In the genomic region with DNA sequence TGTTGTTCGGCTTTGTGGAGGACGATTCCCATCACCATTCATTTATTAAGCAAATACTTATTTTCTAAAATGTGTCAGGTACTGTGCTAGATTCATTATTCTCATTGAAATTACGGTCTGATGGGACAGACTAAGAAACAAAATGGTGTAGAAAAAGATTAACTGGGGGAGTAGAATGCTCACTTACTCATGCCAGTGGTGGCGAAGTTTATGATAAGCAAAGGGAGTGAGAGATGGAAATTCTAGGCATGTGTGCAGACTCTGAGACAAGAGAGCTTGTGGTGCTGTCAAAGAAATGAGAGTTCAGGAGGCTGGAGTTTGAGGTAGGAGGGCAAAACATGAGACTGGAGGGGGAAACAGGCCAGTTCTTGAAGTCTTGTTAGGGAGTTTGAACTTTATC, we compare ENCODE assay signal across 8 cellular contexts. TPM values are rescaled to one million over a fixed set of nuclear protein-coding genes. Genes with fewer than 3 reads are reported as not detected.
DNase-seq lines count a peak whose midpoint lies in the region; ATAC-seq, FAIRE-seq and TF ChIP-seq lines count a peak whose summit lies in the region.

No MANE protein-coding gene starts in this region.

- no peak for FAIRE-seq in A549 (lab: Jason Lieb, UNC)

- H3K27me3 ChIP-seq in HUES6 (ENCODE audit: control insufficient read depth, insufficient read depth, low read length) (no peaks in the 10 kb centered on the region), breast epithelium (no peaks in the 10 kb centered on the region)

- no peaks in the 10 kb centered on the region for H3K27me3 Mint-ChIP-seq in naive B cell

- H3K36me3 ChIP-seq in HUES6 (ENCODE audit: control insufficient read depth, insufficient read depth, low read length): peaks cover 27% of the 10 kb centered on the region
- H3K36me3 ChIP-seq in breast epithelium: no peaks in the 10 kb centered on the region

- H3K27ac Mint-ChIP-seq in naive B cell: peak overlapping the region; percentile 67 to 98 (median 72)

- H3K4me3 ChIP-seq in A549 (peak overlapping the region; percentile 93), HUES6 (ENCODE audit: low read depth, low read length) (peak overlapping the region; percentile 93), breast epithelium (peak overlapping the region; percentile 68 to 84 (median 74))

- peak overlapping the region; percentile 81 to 97 (median 92) for H3K4me3 Mint-ChIP-seq in naive B cell

- in situ Hi-C loops in ACHN (cut with HindIII; ENCODE audit: low pct_ligation_motif_present, low pct_unique_long_range_greater_than_20kb, low sequenced_read_pairs): no loop called here

- no peak for TF ChIP-seq RAD21 in A549 (conservative IDR thresholded peaks at IDR 0.05 in 1 of 2, IDR thresholded peaks at IDR 0.05 in 1 of 2)

- intact Hi-C loops in breast epithelium (cut with DNase I; ENCODE audit: low total_unique reads): no loop called here

- no peaks in the 10 kb centered on the region for H3K9me3 ChIP-seq in A549
- no peaks in the 10 kb centered on the region for H3K9me3 ChIP-seq in HUES6 (ENCODE audit: control insufficient read depth, insufficient read depth, low read depth, low read length)
- no peaks in the 10 kb centered on the region for H3K9me3 ChIP-seq in breast epithelium

- peaks cover 35 to 49% (median 48%) of the 10 kb centered on the region in 3 donors for H3K4me1 Mint-ChIP-seq in naive B cell

- H3K9ac ChIP-seq in HUES6 (ENCODE audit: low read length): no peak overlapping the region

- peaks cover 9% of the 10 kb centered on the region; the same call in 1 of the 3 replicates for H3K4me1 ChIP-seq in A549
- H3K4me1 ChIP-seq in HUES6 (ENCODE audit: control insufficient read depth, insufficient read depth, low read length): peaks cover 5% of the 10 kb centered on the region; the same call in 1 of the 2 replicates
- H3K4me1 ChIP-seq in breast epithelium: no peaks in the 10 kb centered on the region

- H3K4me2 ChIP-seq in A549: peak overlapping the region; percentile 85

- ATAC-seq in A549 (no peak), naive B cell (ENCODE audit: low read depth in 2 of 2) (no peak), esophagus mucosa (no peak)

- DNase-seq in A549 (ENCODE audit: low read depth in 1 of 2, low spot score in 1 of 2) (no peak), breast epithelium (ENCODE audit: low spot score in 2 of 2) (no peak), naive B cell (no peak), islet precursor cell (no peak), ureter (ENCODE audit: low spot score) (no peak), ACHN (no peak)

- WGBS in A549 (ENCODE audit: missing lambda C conversion rate): 45% methylated on average over 4 of the region's 4 CpGs

- no peaks in the 10 kb centered on the region for H3K9me3 Mint-ChIP-seq in naive B cell

- H3K36me3 Mint-ChIP-seq in naive B cell: peaks cover 6 to 10% of the 10 kb centered on the region in 2 donors

- CTCF ChIA-PET in A549 (lab: Yijun Ruan, JAX): interaction anchor here (2.4 kb wide), 1 partner anchor 12 kb away, joined by 6 read pairs; no protein-coding TSS in a partner anchor

- TF ChIP-seq EP300 in A549 (IDR thresholded peaks at IDR 0.05): no peak

- POLR2A ChIA-PET in A549 (lab: Yijun Ruan, JAX): no interaction called here

- TF ChIP-seq POLR2A in A549 (IDR thresholded peaks at IDR 0.05; ENCODE audit: low read length) (no peak), breast epithelium (IDR thresholded peaks at IDR 0.05) (no peak)

- H3K27ac ChIP-seq in A549 (peak overlapping the region; percentile 98), HUES6 (ENCODE audit: low read depth, low read length) (no peak overlapping the region), breast epithelium (no peak overlapping the region)

- TF ChIP-seq CTCF in A549 (IDR thresholded peaks at IDR 0.05): no peak
- no peak for TF ChIP-seq CTCF in breast epithelium (IDR thresholded peaks at IDR 0.05)

TF ChIP-seq in A549, 52 proteins besides CTCF, POLR2A, EP300 and RAD21:
- TF ChIP-seq GATA3 (IDR thresholded peaks at IDR 0.05; ENCODE audit: borderline replicate concordance): no peak
- TF ChIP-seq MAFK (IDR thresholded peaks at IDR 0.05; ENCODE audit: partially characterized antibody): no peak
- TF ChIP-seq NR3C1 (IDR thresholded peaks at IDR 0.05): no peak
- TF ChIP-seq, protein P1, sequence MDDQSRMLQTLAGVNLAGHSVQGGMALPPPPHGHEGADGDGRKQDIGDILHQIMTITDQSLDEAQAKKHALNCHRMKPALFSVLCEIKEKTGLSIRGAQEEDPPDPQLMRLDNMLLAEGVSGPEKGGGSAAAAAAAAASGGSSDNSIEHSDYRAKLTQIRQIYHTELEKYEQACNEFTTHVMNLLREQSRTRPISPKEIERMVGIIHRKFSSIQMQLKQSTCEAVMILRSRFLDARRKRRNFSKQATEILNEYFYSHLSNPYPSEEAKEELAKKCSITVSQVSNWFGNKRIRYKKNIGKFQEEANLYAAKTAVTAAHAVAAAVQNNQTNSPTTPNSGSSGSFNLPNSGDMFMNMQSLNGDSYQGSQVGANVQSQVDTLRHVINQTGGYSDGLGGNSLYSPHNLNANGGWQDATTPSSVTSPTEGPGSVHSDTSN (IDR thresholded peaks at IDR 0.05): no peak
- no peak for TF ChIP-seq MYC (IDR thresholded peaks at IDR 0.05; ENCODE audit: borderline replicate concordance, low read length)
- no peak for TF ChIP-seq PHF8 (IDR thresholded peaks at IDR 0.05; ENCODE audit: borderline replicate concordance, low read depth)
- no peak for TF ChIP-seq HOXB5 (CRISPR knock-in tag; IDR thresholded peaks at IDR 0.05)
- no peak for TF ChIP-seq CHD2 (IDR thresholded peaks at IDR 0.05; ENCODE audit: low read length, partially characterized antibody)

RNA-seq across cellular contexts. Expression of a gene that starts 0.9 kb away (rescaled TPM):
- polyA plus RNA-seq in A549 (2011; rRNA removed) (33.6 and 37.4 TPM in 2 replicates), A549 (2017; fragmentation: RNase III; extraction: RNeasy Plus Mini Kit Qiagen cat#74134 plus additional on column Dnase treatment) (54.8 to 59.5 TPM (median 58.4 TPM) in 3 replicates), naive B cell (ENCODE audit: low read depth in 6 of 6) (100 to 1,000 TPM in 3 of 6 donors, 10 to 100 TPM in 3; 82.9 to 124 (median 98.4) TPM)
- polyA plus RNA-seq in A549 (2012; cell fraction: cytosol; rRNA removed): 170 and 176 TPM in 2 replicates
- 162 and 212 TPM in 2 replicates for polyA plus RNA-seq in A549 (2012; cell fraction: nucleus; rRNA removed)
- 6.5 and 11.0 TPM in 2 replicates for polyA minus RNA-seq in A549 (2011; rRNA and poly(A)+ RNA removed)
- total RNA-seq in breast epithelium (10 to 100 TPM; 59.0 to 69.6 (median 67.8) TPM), ureter (48.3 TPM), esophagus mucosa (46.0 TPM)

RNA-seq across cellular contexts. Expression of a gene that starts 19.1 kb away (rescaled TPM):
- polyA plus RNA-seq in A549 (2011; rRNA removed) (5.3 and 7.1 TPM in 2 replicates), A549 (2017; fragmentation: RNase III; extraction: RNeasy Plus Mini Kit Qiagen cat#74134 plus additional on column Dnase treatment) (7.1 to 9.1 TPM (median 8.1 TPM) in 3 replicates), naive B cell (ENCODE audit: low read depth in 6 of 6) (10 to 100 TPM in 4 of 6 donors, 1 to 10 TPM in 2; 8.0 to 16.3 (median 15.0) TPM)
- polyA plus RNA-seq in A549 (2012; cell fraction: cytosol; rRNA removed): 3.9 and 4.1 TPM in 2 replicates
- 7.7 and 11.0 TPM in 2 replicates for polyA plus RNA-seq in A549 (2012; cell fraction: nucleus; rRNA removed)
- polyA minus RNA-seq in A549 (2011; rRNA and poly(A)+ RNA removed): 7.9 and 8.9 TPM in 2 replicates
- total RNA-seq in breast epithelium (10 to 100 TPM; 10.8 to 21.2 (median 12.6) TPM), ureter (13.8 TPM), esophagus mucosa (9.6 TPM)

Comparison
In these comparisons a context has a peak if more than half of its experiments do, and no peak if none do; other contexts are left out.
1. H3K27ac ChIP-seq: peak in A549 (2 of 2); none in HUES6 (single experiment) and breast epithelium (0 of 2).
2. Peak in every context shown above with its lines, with median percentiles within 50 percentile points of each other: H3K4me3 ChIP-seq.